14 cellular contexts compared by ENCODE assay signal in the genomic region with DNA sequence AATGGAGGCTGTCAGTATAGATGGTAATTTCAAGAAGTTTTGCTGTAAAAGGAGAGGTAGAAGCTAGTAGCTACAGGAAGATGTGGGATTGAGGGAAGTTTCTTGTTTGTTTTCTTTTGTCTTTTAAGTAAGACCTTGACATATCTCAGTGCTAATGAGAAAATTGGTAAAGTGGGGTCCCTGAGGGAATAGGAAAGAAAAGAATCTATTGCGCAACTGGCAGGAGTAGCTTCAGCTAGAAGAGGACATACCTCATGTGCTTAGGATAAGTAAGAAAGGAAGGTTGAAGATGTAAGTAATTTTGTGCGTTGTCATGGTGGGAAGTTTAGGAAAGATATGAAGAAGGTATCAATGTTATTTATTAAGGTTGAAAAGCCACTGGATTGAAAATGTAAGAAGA. TPM values are rescaled to one million over a fixed set of nuclear protein-coding genes. Genes with fewer than 3 reads are reported as not detected.
DNase-seq lines count a peak whose midpoint lies in the region; ATAC-seq and TF ChIP-seq lines count a peak whose summit lies in the region.
"Had no signal": no experiment of that assay in that cellular context is flagged by ENCODE, and none has a peak within 500 bp of the region (broad histone marks: within the 10 kb centered on the region; RNA-seq: fewer than 3 reads in every experiment).

No MANE protein-coding gene starts in this region.

- H3K79me1 ChIP-seq in IMR-90 (ENCODE audit: low read depth in 1 of 2, low read length in 2 of 2) (no peaks in the 10 kb centered on the region), neuronal stem cell (ENCODE audit: low read depth, low read length) (no peaks in the 10 kb centered on the region)

- dilution Hi-C loops in IMR-90 (cut with HindIII; ENCODE audit: low sequenced_read_pairs, unreplicated experiment), result no loop called here

- H3K4me3 ChIP-seq in DND-41 (ENCODE audit: low read depth in 1 of 2, low read length in 2 of 2), result no peak overlapping the region
- no peak overlapping the region for H3K4me3 ChIP-seq in IMR-90 (ENCODE audit: insufficient read depth, low read depth, low read length)
- no peak overlapping the region for H3K4me3 ChIP-seq in SU-DHL-6 (ENCODE audit: insufficient read depth, low read length, poor library complexity, severe bottlenecking)
- no peak overlapping the region for H3K4me3 ChIP-seq in neuronal stem cell (ENCODE audit: low read length in 2 of 2)
- no peak overlapping the region for H3K4me3 ChIP-seq in ovary
- H3K4me3 ChIP-seq: BLaER1, HAP-1 had no signal

- no peaks in the 10 kb centered on the region for H3K9me1 ChIP-seq in IMR-90 (ENCODE audit: insufficient read depth, low read length)

- H3K14ac ChIP-seq in IMR-90 (replicated peaks; ENCODE audit: low read depth, low read length) (no peak overlapping the region), neuronal stem cell (ENCODE audit: low read length) (no peak overlapping the region)

- no peak for TF ChIP-seq EP300 in ovary (IDR thresholded peaks at IDR 0.05)

- TF ChIP-seq CTCF in DND-41 (IDR thresholded peaks at IDR 0.05; ENCODE audit: borderline replicate concordance, extremely low read depth, low read length, poor library complexity, severe bottlenecking), result no peak
- no peak for TF ChIP-seq CTCF in IMR-90 (conservative IDR thresholded peaks at IDR 0.05; ENCODE audit: low read depth, low read length)
- TF ChIP-seq CTCF in SU-DHL-6 (IDR thresholded peaks at IDR 0.05; ENCODE audit: insufficient read depth, low read length, poor library complexity, severe bottlenecking), result no peak
- no peak for TF ChIP-seq CTCF in ovary (IDR thresholded peaks at IDR 0.05)

- H4K91ac ChIP-seq in IMR-90 (ENCODE audit: insufficient read depth, low read depth, low read length) (no peak overlapping the region), neuronal stem cell (ENCODE audit: low read depth, low read length, poor library complexity) (no peak overlapping the region)

- H3K79me2 ChIP-seq in DND-41 (ENCODE audit: insufficient read depth, low read length) (peaks cover 2% of the 10 kb centered on the region; the same call in 1 of the 2 replicates), SU-DHL-6 (ENCODE audit: insufficient read depth, low read length) (peaks cover 4% of the 10 kb centered on the region; the same call in 1 of the 2 replicates)

- no peak overlapping the region for H3K56ac ChIP-seq in IMR-90 (ENCODE audit: extremely low read depth, insufficient read depth, low read length)

- TF ChIP-seq POLR2A in IMR-90 (IDR thresholded peaks at IDR 0.05; ENCODE audit: low read depth, low read length), result no peak
- no peak for TF ChIP-seq POLR2A in ovary (IDR thresholded peaks at IDR 0.05)

- 100% methylated on average over 1 of the region's 2 CpGs for WGBS in IMR-90 (ENCODE audit: extremely low coverage in 2 of 2, insufficient read length in 1 of 2), 2 experiments
- 100% methylated on average over 1 of the region's 2 CpGs for WGBS in neuronal stem cell (ENCODE audit: extremely low coverage in 2 of 2, insufficient read length in 2 of 2, insufficient replicate concordance in 1 of 2), 2 donors
- WGBS in ovary, 3 donors, result 89 to 90% (median 90%) methylated on average over 2 of the region's 2 CpGs

- H3K9ac ChIP-seq in DND-41 (ENCODE audit: low read depth, low read length) (no peak overlapping the region), IMR-90 (ENCODE audit: low read depth, low read length) (no peak overlapping the region), SU-DHL-6 (ENCODE audit: low read length) (no peak overlapping the region), neuronal stem cell (ENCODE audit: low read depth, low read length, poor library complexity) (no peak overlapping the region)
- H3K9ac ChIP-seq: BLaER1 had no signal

- H2BK120ac ChIP-seq in IMR-90 (ENCODE audit: low read depth, low read length) (no peak overlapping the region), neuronal stem cell (ENCODE audit: low read depth, low read length) (no peak overlapping the region)

- DNase-seq in DND-41 (no peak), IMR-90 (no peak), neuronal stem cell (ENCODE audit: low spot score) (no peak), SW480 (ENCODE audit: low spot score) (no peak), ovary (no peak), SKM-1 treated with dmso at 0.1 percent for 144 hours (lab: John Stamatoyannopoulos, UW; ENCODE audit: unreplicated experiment) (no peak)
- DNase-seq: AML-193; Caco-2; CD8-positive, alpha-beta memory T cell; DMS53; GOT3 had no signal

- no peaks in the 10 kb centered on the region for H3K9me3 ChIP-seq in DND-41 (ENCODE audit: insufficient read depth, low read length, severe bottlenecking)
- H3K9me3 ChIP-seq in IMR-90 (ENCODE audit: control insufficient read depth, insufficient read depth, low read length), result no peaks in the 10 kb centered on the region
- H3K9me3 ChIP-seq in SU-DHL-6 (ENCODE audit: insufficient read depth, low read length), result no peaks in the 10 kb centered on the region
- no peaks in the 10 kb centered on the region for H3K9me3 ChIP-seq in neuronal stem cell (replicated peaks in 1 of 2; ENCODE audit: control insufficient read depth in 2 of 2, insufficient read depth in 1 of 2, low read depth in 1 of 2, low read length in 2 of 2)
- H3K9me3 ChIP-seq in ovary, result no peaks in the 10 kb centered on the region
- H3K9me3 ChIP-seq: BLaER1, Caco-2, HAP-1 had no signal

- intact Hi-C loops in IMR-90 (cut with micrococcal nuclease) (no loop called here), ovary (cut with DNase I) (loop anchor here in 3 of 4 donors (10.0 kb wide), 2 partner anchors 385 to 475 kb away; no protein-coding TSS in a partner anchor)

- no peak overlapping the region for H2AK5ac ChIP-seq in IMR-90 (ENCODE audit: low read depth, low read length)
- no peak overlapping the region for H2AK5ac ChIP-seq in neuronal stem cell (ENCODE audit: low read depth, low read length)

- H4K5ac ChIP-seq in IMR-90 (ENCODE audit: low read depth, low read length), result no peak overlapping the region

- CTCF ChIA-PET in IMR-90 (lab: Yijun Ruan, JAX), result no interaction called here

- no peak overlapping the region for H3K23ac ChIP-seq in IMR-90 (ENCODE audit: low read depth, low read length)
- no peak overlapping the region for H3K23ac ChIP-seq in neuronal stem cell (ENCODE audit: low read depth, low read length, poor library complexity)

- H3K4me1 ChIP-seq in DND-41 (ENCODE audit: insufficient read depth, low read length), result peaks cover 28% of the 10 kb centered on the region
- peaks cover 5% of the 10 kb centered on the region for H3K4me1 ChIP-seq in IMR-90 (ENCODE audit: control insufficient read depth, insufficient read depth, low read length)
- no peaks in the 10 kb centered on the region for H3K4me1 ChIP-seq in neuronal stem cell (ENCODE audit: control insufficient read depth in 2 of 2, insufficient read depth in 1 of 2, low read depth in 1 of 2, low read length in 2 of 2)
- no peaks in the 10 kb centered on the region for H3K4me1 ChIP-seq in ovary (ENCODE audit: insufficient read depth)
- H3K4me1 ChIP-seq: BLaER1, HAP-1 had no signal

- H3K4me2 ChIP-seq in DND-41 (ENCODE audit: insufficient read depth, low read length) (no peak overlapping the region), IMR-90 (ENCODE audit: low read depth, low read length) (no peak overlapping the region), SU-DHL-6 (ENCODE audit: low read depth, low read length, poor library complexity, severe bottlenecking) (no peak overlapping the region), neuronal stem cell (ENCODE audit: insufficient read depth, low read length, poor library complexity, severe bottlenecking) (no peak overlapping the region)
- H3K4me2 ChIP-seq: BLaER1 had no signal

- no peaks in the 10 kb centered on the region for H4K20me1 ChIP-seq in DND-41 (ENCODE audit: insufficient read depth, low read length)
- H4K20me1 ChIP-seq in IMR-90 (ENCODE audit: insufficient read depth, low read length), result no peaks in the 10 kb centered on the region
- no peaks in the 10 kb centered on the region for H4K20me1 ChIP-seq in SU-DHL-6 (ENCODE audit: low read depth, low read length)
- H4K20me1 ChIP-seq: BLaER1 had no signal

- H4K8ac ChIP-seq in IMR-90 (ENCODE audit: low read depth in 2 of 2, low read length in 2 of 2) (no peak overlapping the region), neuronal stem cell (ENCODE audit: low read depth, low read length) (no peak overlapping the region)

- no peaks in the 10 kb centered on the region for H3K9me2 ChIP-seq in SU-DHL-6 (replicated peaks; ENCODE audit: insufficient read depth, low read length)

- peaks cover 54% of the 10 kb centered on the region for H3F3A ChIP-seq in SU-DHL-6 (ENCODE audit: insufficient read depth)

- H2AK9ac ChIP-seq in IMR-90 (replicated peaks; ENCODE audit: low read depth, low read length, poor library complexity), result no peak overlapping the region

- no peak overlapping the region for H2BK20ac ChIP-seq in IMR-90 (ENCODE audit: low read depth, low read length)

- H3K4ac ChIP-seq in IMR-90 (ENCODE audit: low read depth, low read length) (no peak overlapping the region), neuronal stem cell (ENCODE audit: low read length) (no peak overlapping the region)

- H3K27ac ChIP-seq in DND-41 (ENCODE audit: low read length) (no peak overlapping the region), IMR-90 (ENCODE audit: insufficient read depth, low read length) (no peak overlapping the region), SU-DHL-6 (ENCODE audit: low read depth, low read length) (0 out of 2 replicates have a peak overlapping the region, but pooled peaks have one; percentile 27), neuronal stem cell (replicated peaks; ENCODE audit: low read length) (no peak overlapping the region), ovary (no peak overlapping the region)
- H3K27ac ChIP-seq: BLaER1 had no signal

- BruUV-seq in IMR-90 (replicated peaks; lab: Mats Ljungman, UMichigan), result no TSS peak

- TF ChIP-seq RAD21 in IMR-90 (IDR thresholded peaks at IDR 0.05; ENCODE audit: low read length), result no peak

- H3K18ac ChIP-seq in IMR-90 (ENCODE audit: low read depth, low read length) (no peak overlapping the region; the same call in 1 of the 2 replicates), neuronal stem cell (ENCODE audit: low read length) (no peak overlapping the region)

- H3K27me3 ChIP-seq in DND-41 (ENCODE audit: insufficient read depth, low read length, poor library complexity) (no peaks in the 10 kb centered on the region), IMR-90 (ENCODE audit: control insufficient read depth, insufficient read depth, low read length) (no peaks in the 10 kb centered on the region), SU-DHL-6 (ENCODE audit: low read length) (no peaks in the 10 kb centered on the region), neuronal stem cell (ENCODE audit: control insufficient read depth in 3 of 3, insufficient read depth in 3 of 3, low read depth in 1 of 3, low read length in 3 of 3) (no peaks in the 10 kb centered on the region), ovary (no peaks in the 10 kb centered on the region)
- H3K27me3 ChIP-seq: BLaER1 had no signal

- POLR2A ChIA-PET in IMR-90 (lab: Charles Lee; ENCODE audit: unreplicated experiment), result no interaction called here

- no peak for ATAC-seq in DND-41 (ENCODE audit: insufficient read depth, low read depth)
- ATAC-seq in IMR-90 (ENCODE audit: low read depth), result no peak

- in situ Hi-C loops in IMR-90 (cut with MboI; ENCODE audit: low sequenced_read_pairs), result loop anchor here (10.0 kb wide), 2 partner anchors 385 to 475 kb away; no protein-coding TSS in a partner anchor

- 0 out of 2 replicates have a peak overlapping the region, but pooled peaks have one; percentile 2 for H2AFZ ChIP-seq in DND-41 (ENCODE audit: low read depth, low read length)
- no peak overlapping the region for H2AFZ ChIP-seq in IMR-90 (replicated peaks; ENCODE audit: low read length, poor library complexity)
- H2AFZ ChIP-seq in SU-DHL-6 (ENCODE audit: low read depth, low read length, severe bottlenecking), result no peak overlapping the region
- peak overlapping the region; percentile 7 for H2AFZ ChIP-seq in neuronal stem cell (ENCODE audit: low read length)

- H2BK15ac ChIP-seq in IMR-90 (ENCODE audit: low read depth, low read length), result no peak overlapping the region
- no peak overlapping the region for H2BK15ac ChIP-seq in neuronal stem cell (ENCODE audit: low read length)

- no peak overlapping the region for H2BK12ac ChIP-seq in neuronal stem cell (ENCODE audit: low read length)

- H3K36me3 ChIP-seq in DND-41 (ENCODE audit: insufficient read depth, low read length), result no peaks in the 10 kb centered on the region
- no peaks in the 10 kb centered on the region for H3K36me3 ChIP-seq in IMR-90 (ENCODE audit: control insufficient read depth, insufficient read depth, low read length)
- no peaks in the 10 kb centered on the region for H3K36me3 ChIP-seq in SU-DHL-6 (ENCODE audit: low read length)
- no peaks in the 10 kb centered on the region for H3K36me3 ChIP-seq in neuronal stem cell (replicated peaks in 1 of 2; ENCODE audit: control insufficient read depth in 2 of 2, insufficient read depth in 2 of 2, low read length in 2 of 2)
- no peaks in the 10 kb centered on the region for H3K36me3 ChIP-seq in ovary
- H3K36me3 ChIP-seq: BLaER1, HAP-1 had no signal

- H2BK5ac ChIP-seq in IMR-90 (ENCODE audit: low read depth, low read length, poor library complexity, severe bottlenecking) (peak overlapping the region; percentile 14), neuronal stem cell (ENCODE audit: low read length) (no peak overlapping the region)

RNA-seq across cellular contexts. Expression of a gene that starts 8.4 kb away (rescaled TPM):
- total RNA-seq in IMR-90 (2012; rRNA removed) (19.4 and 25.5 TPM in 2 replicates), ovary (1 to 10 TPM; 3.3 to 7.4 (median 5.3) TPM)
- polyA plus RNA-seq in IMR-90 (2012; rRNA removed) (2.1 TPM in 2 replicates), ovary (1 to 10 TPM in 1 of 2 donors, under 1 TPM in 1; 0.52 to 1.8 TPM)
- 0.44 and 0.75 TPM in 2 replicates for polyA plus RNA-seq in IMR-90 (2012; cell fraction: cytosol; rRNA removed)
- 1.5 and 7.5 TPM in 2 replicates for polyA plus RNA-seq in IMR-90 (2012; cell fraction: nucleus; rRNA removed; ENCODE audit: low replicate concordance)
- polyA plus RNA-seq in neuronal stem cell (2013, experiment 1 of 2), result 9.7 TPM
- 10.6 TPM for polyA plus RNA-seq in neuronal stem cell (2013, experiment 2 of 2)

Comparison
In these comparisons a context has a peak if more than half of its experiments do, and no peak if none do; other contexts are left out.
1. H2AFZ ChIP-seq: peak in DND-41 (single experiment) and neuronal stem cell (single experiment); none in IMR-90 (single experiment) and SU-DHL-6 (single experiment).